Comparison of ENCODE assay signal across 30 cellular contexts in the genomic region with DNA sequence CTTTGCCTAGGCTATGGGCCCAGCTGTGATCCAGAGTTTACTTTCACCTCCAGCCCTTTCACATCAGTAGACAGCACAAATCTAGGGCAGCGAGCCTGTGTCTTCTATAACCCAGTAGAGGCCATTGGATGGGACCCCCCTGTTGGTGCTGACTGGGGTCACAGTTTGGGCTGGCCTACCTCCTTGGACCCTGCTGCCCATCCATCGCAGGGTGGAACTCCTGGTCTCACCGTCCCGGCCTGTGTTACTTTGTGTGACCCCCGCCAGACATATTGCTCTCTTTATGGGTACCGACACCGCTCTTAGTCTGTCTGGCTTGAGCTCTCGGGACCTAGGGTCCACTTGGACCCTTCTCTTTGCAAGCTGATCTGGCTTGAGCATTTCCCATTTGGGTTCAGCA.
"Had no signal": no experiment of that assay in that cellular context is flagged by ENCODE, and none has a peak within 500 bp of the region (broad histone marks: within the 10 kb centered on the region; RNA-seq: fewer than 3 reads in every experiment).

No MANE protein-coding gene starts in this region.

- H3K27ac ChIP-seq: body of pancreas, brain microvascular endothelial cell, breast epithelium, VCaP had no signal

- H3K27me3 ChIP-seq: body of pancreas, brain microvascular endothelial cell, breast epithelium had no signal

- H3K4me1 ChIP-seq: body of pancreas, breast epithelium had no signal

- DNase-seq: activated B cell treated with CpG ODN at 0.5 μM for 24 hours; activated CD4-positive, alpha-beta memory T cell treated with anti-CD3 and anti-CD28 coated beads, Interleukin-2, amount 10 ng/mL, durations not matched to agents 7 days and 5 days; activated CD4-positive, alpha-beta T cell treated with anti-CD3 and anti-CD28 coated beads for 36 hours; activated CD4-positive, alpha-beta T cell treated with anti-CD3 and anti-CD28 coated beads for 48 hours; activated CD4-positive, alpha-beta T cell treated with anti-CD3 and anti-CD28 coated beads, Interleukin-2, amount 10 ng/mL, durations not matched to agents 7 days and 5 days; activated CD4-positive, alpha-beta T cell treated with anti-CD3 and anti-CD28 coated beads, Interleukin-2, amount 50 U/mL, for 48 hours; activated CD4-positive, CD25-positive, alpha-beta regulatory T cell treated with anti-CD3 and anti-CD28 coated beads, Interleukin-2, amount 50 U/mL, for 72 hours; activated CD8-positive, alpha-beta memory T cell treated with anti-CD3 and anti-CD28 coated beads for 24 hours; activated CD8-positive, alpha-beta memory T cell treated with anti-CD3 and anti-CD28 coated beads, Interleukin-2, amount 10 ng/mL, durations not matched to agents 7 days and 5 days; activated CD8-positive, alpha-beta memory T cell treated with anti-CD3 and anti-CD28 coated beads, Interleukin-2, amount 50 U/mL, for 48 hours; activated CD8-positive, alpha-beta T cell treated with anti-CD3 and anti-CD28 coated beads, Interleukin-2, amount 10 ng/mL, durations not matched to agents 7 days and 5 days; activated effector memory CD4-positive, alpha-beta T cell treated with Interleukin-2 at 50 U/mL for 16 hours; activated gamma-delta T cell; activated naive CD4-positive, alpha-beta T cell treated with anti-CD3 and anti-CD28 coated beads, Interleukin-2, amount 10 ng/mL, durations not matched to agents 7 days and 5 days; activated naive CD4-positive, alpha-beta T cell treated with Interleukin-2 at 50 U/mL for 16 hours; activated naive CD8-positive, alpha-beta T cell treated with anti-CD3 and anti-CD28 coated beads, Interleukin-2, amount 10 ng/mL, durations not matched to agents 7 days and 5 days; activated naive CD8-positive, alpha-beta T cell treated with anti-CD3 and anti-CD28 coated beads, Interleukin-2, amount 50 U/mL, for 24 hours; activated T-cell treated with anti-CD3 and anti-CD28 coated beads, Interleukin-2, amount 50 U/mL, for 24 hours; activated T-cell treated with anti-CD3 and anti-CD28 coated beads, Interleukin-2, amount 50 U/mL, for 48 hours; amygdala; anterior cingulate cortex; body of pancreas; brain microvascular endothelial cell; central memory CD4-positive, alpha-beta T cell; SW 1271; T-helper 1 cell; T-helper 2 cell; T-helper 9 cell had no signal

- H3K36me3 ChIP-seq: breast epithelium had no signal

- ATAC-seq: activated CD4-positive, alpha-beta T cell treated with anti-CD3 and anti-CD28 coated beads for 36 hours; activated CD8-positive, alpha-beta memory T cell treated with anti-CD3 and anti-CD28 coated beads, Interleukin-2, amount 10 ng/mL, durations not matched to agents 7 days and 5 days; activated CD8-positive, alpha-beta T cell treated with anti-CD3 and anti-CD28 coated beads, Interleukin-2, amount 10 ng/mL, durations not matched to agents 7 days and 5 days; activated naive CD8-positive, alpha-beta T cell treated with anti-CD3 and anti-CD28 coated beads, Interleukin-2, amount 50 U/mL, for 24 hours had no signal

- H3K9me3 ChIP-seq: body of pancreas, breast epithelium had no signal

- H3K4me3 ChIP-seq: body of pancreas, breast epithelium had no signal
